In genomic region chr11:27611390-27611789, GRCh38 we compare ENCODE assay signal across 1 cellular context.
A peak's percentile ranks its signal among the peaks of the same experiment; 100 is the strongest.
TF ChIP-seq lines count a peak whose summit lies in the region.

No MANE protein-coding gene starts in this region.

TF ChIP-seq in H1, 55 proteins besides CTCF, POLR2A, EP300 and RAD21:
- TF ChIP-seq MAFK (IDR thresholded peaks at IDR 0.05; ENCODE audit: low read depth, low read length) (no peak), EGR1 (IDR thresholded peaks at IDR 0.05; ENCODE audit: borderline replicate concordance, low read depth, low read length) (no peak), HDAC2 (IDR thresholded peaks at IDR 0.05; ENCODE audit: borderline replicate concordance in 1 of 2, low read depth in 2 of 2, low read length in 2 of 2) (no peak), POLR2AphosphoS5 (IDR thresholded peaks at IDR 0.05; ENCODE audit: low read depth, low read length) (peak; percentile 83)
